Comparison of ENCODE assay signal across 10 cellular contexts in the genomic region with DNA sequence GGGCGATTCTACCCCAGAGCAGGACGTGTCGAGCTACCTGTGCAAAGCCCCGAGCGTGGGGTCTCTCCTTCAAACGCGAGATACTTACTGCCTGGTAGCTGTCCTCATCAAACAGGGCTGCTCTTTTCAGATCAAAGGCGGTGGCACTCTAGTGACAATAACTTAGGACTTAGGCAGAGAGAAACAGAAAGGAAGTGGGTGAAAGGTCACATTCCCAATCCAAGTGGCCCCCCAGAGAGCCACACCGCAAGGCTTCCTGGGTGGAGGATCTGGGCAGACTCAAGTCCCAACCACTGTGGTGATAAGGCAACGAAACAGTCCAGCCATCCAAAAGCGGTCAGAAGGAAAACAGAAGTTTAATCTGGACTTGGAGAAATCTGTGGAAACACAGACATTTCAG.
DNase-seq lines count a peak whose midpoint lies in the region; ATAC-seq and TF ChIP-seq lines count a peak whose summit lies in the region.
"Had no signal": no experiment of that assay in that cellular context is flagged by ENCODE, and none has a peak within 500 bp of the region (broad histone marks: within the 10 kb centered on the region; RNA-seq: fewer than 3 reads in every experiment).

No MANE protein-coding gene starts in this region.

- no peak overlapping the region for H3K4me3 ChIP-seq in esophagus (ENCODE audit: low read depth in 1 of 2, low read length in 2 of 2)
- peak overlapping the region in 1 of 2 donors; percentile 36 for H3K4me3 ChIP-seq in muscle layer of colon (ENCODE audit: low read depth in 1 of 2, low read length in 2 of 2)
- H3K4me3 ChIP-seq: PC-9 had no signal

- no peak overlapping the region for H3K4me3 Mint-ChIP-seq in activated naive CD4-positive, alpha-beta T cell treated with anti-CD3 and anti-CD28 coated beads for 36 hours
- peak overlapping the region; percentile 57 for H3K4me3 Mint-ChIP-seq in type B pancreatic cell
- H3K4me3 Mint-ChIP-seq in stimulated activated memory B cell treated with anti-CD40 and anti-IgM and Interleukin-4, amounts not matched to agents 10 μg/mL and 1 μg/mL and 100 μg/mL, for 72 hours, result no peak overlapping the region

- H3K9me3 ChIP-seq in esophagus (ENCODE audit: control insufficient read depth in 2 of 2, insufficient read depth in 1 of 2, low read depth in 1 of 2, low read length in 1 of 2) (no peaks in the 10 kb centered on the region), muscle layer of colon (ENCODE audit: low read length) (no peaks in the 10 kb centered on the region)

- 62 to 68% methylated on average over 11 of the region's 11 CpGs for WGBS in esophagus, 2 donors

- no peaks in the 10 kb centered on the region for H3K27me3 ChIP-seq in esophagus (ENCODE audit: control insufficient read depth in 1 of 2, insufficient read depth in 2 of 2, low read length in 2 of 2)
- H3K27me3 ChIP-seq in muscle layer of colon (ENCODE audit: control insufficient read depth in 1 of 2, insufficient read depth in 2 of 2, low read length in 2 of 2), result no peaks in the 10 kb centered on the region

- intact Hi-C loops in activated naive CD4-positive, alpha-beta T cell treated with anti-CD3 and anti-CD28 coated beads for 36 hours (cut with micrococcal nuclease), result loop anchor here (5.0 kb wide), 5 partner anchors 157 to 837 kb away; no protein-coding TSS in a partner anchor

- no peak overlapping the region for H3K9ac ChIP-seq in muscle layer of colon (ENCODE audit: low read length)
- H3K9ac ChIP-seq: KMS-11 had no signal

- no peak for TF ChIP-seq CTCF in type B pancreatic cell (conservative IDR thresholded peaks at IDR 0.05)

- CTCF ChIA-PET in activated naive CD4-positive, alpha-beta T cell treated with anti-CD3 and anti-CD28 coated beads for 36 hours (lab: Charles Lee), result no interaction called here

- H3K27me3 Mint-ChIP-seq in activated naive CD4-positive, alpha-beta T cell treated with anti-CD3 and anti-CD28 coated beads for 36 hours (ENCODE audit: low read depth), result no peaks in the 10 kb centered on the region
- no peaks in the 10 kb centered on the region for H3K27me3 Mint-ChIP-seq in type B pancreatic cell
- peaks cover 20% of the 10 kb centered on the region for H3K27me3 Mint-ChIP-seq in stimulated activated memory B cell treated with anti-CD40 and anti-IgM and Interleukin-4, amounts not matched to agents 10 μg/mL and 1 μg/mL and 100 μg/mL, for 72 hours

- H3K4me1 ChIP-seq in esophagus (ENCODE audit: control insufficient read depth in 2 of 2, insufficient read depth in 2 of 2, low read length in 1 of 2) (peaks cover 6 to 14% of the 10 kb centered on the region in 2 donors), muscle layer of colon (ENCODE audit: insufficient read depth, low read length) (peaks cover 61% of the 10 kb centered on the region)

- peaks cover 41% of the 10 kb centered on the region for H3K4me1 Mint-ChIP-seq in activated naive CD4-positive, alpha-beta T cell treated with anti-CD3 and anti-CD28 coated beads for 36 hours (ENCODE audit: low read depth)
- H3K4me1 Mint-ChIP-seq in type B pancreatic cell (ENCODE audit: unreplicated experiment), result peaks cover 19% of the 10 kb centered on the region
- H3K4me1 Mint-ChIP-seq in stimulated activated memory B cell treated with anti-CD40 and anti-IgM and Interleukin-4, amounts not matched to agents 10 μg/mL and 1 μg/mL and 100 μg/mL, for 72 hours, result no peaks in the 10 kb centered on the region

- H3K36me3 Mint-ChIP-seq in activated naive CD4-positive, alpha-beta T cell treated with anti-CD3 and anti-CD28 coated beads for 36 hours (ENCODE audit: low read depth), result peaks cover 2% of the 10 kb centered on the region
- H3K36me3 Mint-ChIP-seq in type B pancreatic cell, result peaks cover 8% of the 10 kb centered on the region
- no peaks in the 10 kb centered on the region for H3K36me3 Mint-ChIP-seq in stimulated activated memory B cell treated with anti-CD40 and anti-IgM and Interleukin-4, amounts not matched to agents 10 μg/mL and 1 μg/mL and 100 μg/mL, for 72 hours

- H3K36me3 ChIP-seq in esophagus (ENCODE audit: control insufficient read depth in 2 of 2, insufficient read depth in 2 of 2, low read length in 1 of 2) (peaks cover 0 to 2% of the 10 kb centered on the region in 2 donors), muscle layer of colon (ENCODE audit: insufficient read depth, low read length) (no peaks in the 10 kb centered on the region)

- H3K27ac Mint-ChIP-seq in activated naive CD4-positive, alpha-beta T cell treated with anti-CD3 and anti-CD28 coated beads for 36 hours, result peak overlapping the region; percentile 16
- peak overlapping the region; percentile 24 for H3K27ac Mint-ChIP-seq in type B pancreatic cell
- no peak overlapping the region for H3K27ac Mint-ChIP-seq in stimulated activated memory B cell treated with anti-CD40 and anti-IgM and Interleukin-4, amounts not matched to agents 10 μg/mL and 1 μg/mL and 100 μg/mL, for 72 hours

- H3K9me3 Mint-ChIP-seq in activated naive CD4-positive, alpha-beta T cell treated with anti-CD3 and anti-CD28 coated beads for 36 hours, result peaks cover 2% of the 10 kb centered on the region
- no peaks in the 10 kb centered on the region for H3K9me3 Mint-ChIP-seq in type B pancreatic cell
- peaks cover 5% of the 10 kb centered on the region for H3K9me3 Mint-ChIP-seq in stimulated activated memory B cell treated with anti-CD40 and anti-IgM and Interleukin-4, amounts not matched to agents 10 μg/mL and 1 μg/mL and 100 μg/mL, for 72 hours

- no peak for DNase-seq in activated naive CD4-positive, alpha-beta T cell treated with anti-CD3 and anti-CD28 coated beads for 36 hours
- DNase-seq in activated naive CD4-positive, alpha-beta T cell treated with anti-CD3 and anti-CD28 coated beads, Interleukin-2, amount 50 U/mL, for 16 hours, result no peak
- DNase-seq in type B pancreatic cell (ENCODE audit: extremely low spot score, unreplicated experiment) (no peak), NOMO-1 treated with dmso at 0.1 percent for 144 hours (lab: John Stamatoyannopoulos, UW; ENCODE audit: unreplicated experiment) (no peak)

- ATAC-seq in stimulated activated memory B cell treated with anti-CD40 and anti-IgM and Interleukin-4, amounts not matched to agents 10 μg/mL and 1 μg/mL and 100 μg/mL, for 72 hours, result no peak
- no peak for ATAC-seq in HG02763 (IDR thresholded peaks at IDR 0.05; ENCODE audit: unreplicated experiment)

- H3K27ac ChIP-seq in esophagus (ENCODE audit: low read depth in 2 of 2, low read length in 1 of 2) (peak overlapping the region; percentile 26 to 60), muscle layer of colon (ENCODE audit: low read depth, low read length) (peak overlapping the region; percentile 77)
- H3K27ac ChIP-seq: KMS-11, PC-9 had no signal
